In the genomic region with DNA sequence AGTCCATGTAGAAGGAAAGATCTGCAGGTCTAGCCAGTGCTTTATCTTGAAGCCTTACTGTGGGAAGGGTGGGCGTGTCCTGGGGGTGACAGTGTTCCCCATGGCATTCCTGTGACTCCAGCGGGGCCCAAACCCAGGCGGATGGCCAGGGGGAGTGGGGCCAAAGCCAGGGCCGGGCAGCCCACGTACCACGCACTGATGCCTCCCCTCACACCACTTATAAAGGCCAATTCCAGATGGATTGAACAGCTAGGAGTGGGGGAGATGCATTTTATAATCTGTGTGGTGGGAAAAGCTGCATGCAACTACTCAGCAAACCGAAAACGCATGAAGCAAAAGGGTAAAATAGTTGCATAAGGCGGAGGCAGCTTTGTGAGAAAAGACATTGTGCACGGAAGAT, we compare ENCODE assay signal across 23 cellular contexts.
"Had no signal": no experiment of that assay in that cellular context is flagged by ENCODE, and none has a peak within 500 bp of the region (broad histone marks: within the 10 kb centered on the region; RNA-seq: fewer than 3 reads in every experiment).

No MANE protein-coding gene starts in this region.

- H3K27ac ChIP-seq: ascending aorta, brain microvascular endothelial cell, epithelial cell of prostate, gastroesophageal sphincter, parathyroid adenoma, right lobe of liver, thyroid gland had no signal

- ATAC-seq: gastroesophageal sphincter, left ventricle myocardium superior, right lobe of liver, WTC11 had no signal

- H3K27ac Mint-ChIP-seq: activated naive CD4-positive, alpha-beta T cell treated with anti-CD3 and anti-CD28 coated beads, Interleukin-2, amount 50 U/mL, for 24 hours had no signal

- H3K9me3 ChIP-seq: ascending aorta, gastroesophageal sphincter, right lobe of liver, thyroid gland had no signal

- H3K27me3 ChIP-seq: ascending aorta, brain microvascular endothelial cell, gastroesophageal sphincter, right lobe of liver, thyroid gland had no signal

- H3K9me3 Mint-ChIP-seq: activated naive CD4-positive, alpha-beta T cell treated with anti-CD3 and anti-CD28 coated beads, Interleukin-2, amount 50 U/mL, for 24 hours; nephron; WTC11 had no signal

- DNase-seq: activated gamma-delta T cell treated with Interleukin-2 at 50 U/mL for 16 hours; activated T-cell treated with anti-CD3 and anti-CD28 coated beads, Interleukin-2, amount 50 U/mL, for 1 hour; brain microvascular endothelial cell; cortex of kidney; head of caudate nucleus; hypothalamus; left ventricle myocardium superior; midbrain; small intestine; stimulated activated CD4-positive, alpha-beta T cell treated with anti-CD3 and anti-CD28 coated beads, Interleukin-15, amount 100 ng/mL, for 24 hours; stimulated activated CD4-positive, alpha-beta T cell treated with anti-CD3 and anti-CD28 coated beads, Interleukin-2, amount 100 ng/mL, for 48 hours; stimulated activated CD8-positive, alpha-beta memory T cell treated with anti-CD3 and anti-CD28 coated beads, Interleukin-4, amount 100 ng/mL, for 48 hours; stimulated activated naive CD4-positive, alpha-beta T cell; T-helper 1 cell; thyroid gland had no signal

- H3K4me1 ChIP-seq: ascending aorta, gastroesophageal sphincter, parathyroid adenoma, right lobe of liver, thyroid gland had no signal

- H3K4me3 Mint-ChIP-seq: activated naive CD4-positive, alpha-beta T cell treated with anti-CD3 and anti-CD28 coated beads, Interleukin-2, amount 50 U/mL, for 24 hours; nephron; WTC11 had no signal

- H3K4me3 ChIP-seq: ascending aorta, gastroesophageal sphincter, right lobe of liver, thyroid gland had no signal

- H3K4me1 Mint-ChIP-seq: activated naive CD4-positive, alpha-beta T cell treated with anti-CD3 and anti-CD28 coated beads, Interleukin-2, amount 50 U/mL, for 24 hours; nephron; WTC11 had no signal

- H3K9ac ChIP-seq: parathyroid adenoma had no signal

- H3K27me3 Mint-ChIP-seq: activated naive CD4-positive, alpha-beta T cell treated with anti-CD3 and anti-CD28 coated beads, Interleukin-2, amount 50 U/mL, for 24 hours had no signal
